In genomic region chr15:31325976-31326728, GRCh38 we compare ENCODE assay signal across 8 cellular contexts. TPM values are rescaled to one million over a fixed set of nuclear protein-coding genes. Genes with fewer than 3 reads are reported as not detected.
DNase-seq lines count a peak whose midpoint lies in the region; ATAC-seq and TF ChIP-seq lines count a peak whose summit lies in the region.

No MANE protein-coding gene starts in this region.

- intact Hi-C loops in activated CD4-positive, alpha-beta T cell treated with anti-CD3 and anti-CD28 coated beads for 36 hours (cut with DNase I, micrococcal nuclease): loop anchor here (1.0 to 10.0 kb wide), 16 partner anchors 21 to 701 kb away; partner anchors contain the start of genes ARHGAP11B (in 2 of the 2), FAN1 (in 1 of the 2) and MTMR10 (in 1 of the 2)

- H3K9me3 Mint-ChIP-seq in activated CD4-positive, alpha-beta T cell treated with anti-CD3 and anti-CD28 coated beads for 36 hours (ENCODE audit: low read depth): peaks cover 5% of the 10 kb centered on the region
- peaks cover 6% of the 10 kb centered on the region for H3K9me3 Mint-ChIP-seq in chondrocyte (ENCODE audit: low read depth)

- no peak overlapping the region for H3K27ac Mint-ChIP-seq in activated CD4-positive, alpha-beta T cell treated with anti-CD3 and anti-CD28 coated beads for 36 hours
- peak overlapping the region; percentile 82 for H3K27ac Mint-ChIP-seq in chondrocyte (ENCODE audit: unreplicated experiment)

- peak; percentile 64 for ATAC-seq in HG03354 (IDR thresholded peaks at IDR 0.05; ENCODE audit: poor library complexity, severe bottlenecking, unreplicated experiment)
- ATAC-seq in activated CD4-positive, alpha-beta T cell treated with anti-CD3 and anti-CD28 coated beads for 36 hours: peak; percentile 83

- H3K36me3 Mint-ChIP-seq in activated CD4-positive, alpha-beta T cell treated with anti-CD3 and anti-CD28 coated beads for 36 hours (ENCODE audit: low read depth): peaks cover 22% of the 10 kb centered on the region
- peaks cover 1% of the 10 kb centered on the region for H3K36me3 Mint-ChIP-seq in chondrocyte (ENCODE audit: low read depth)

- no peaks in the 10 kb centered on the region for H3K27me3 ChIP-seq in kidney epithelial cell (ENCODE audit: control insufficient read depth, insufficient read depth, low read length)

- no peak for TF ChIP-seq CTCF in chondrocyte (IDR thresholded peaks at IDR 0.05)
- no peak for TF ChIP-seq CTCF in kidney epithelial cell (IDR thresholded peaks at IDR 0.05; ENCODE audit: insufficient read depth, low read length, poor library complexity, severe bottlenecking)

- H3K4me3 ChIP-seq in kidney epithelial cell (ENCODE audit: low read depth, low read length): peak overlapping the region; percentile 72

- POLR2A ChIA-PET in activated CD4-positive, alpha-beta T cell treated with anti-CD3 and anti-CD28 coated beads for 36 hours (lab: Charles Lee): interaction anchor here (0.6 to 1.2 kb wide), 5 partner anchors 10 to 109 kb away, joined by 3 to 7 read pairs (median 4); no protein-coding TSS in a partner anchor

- TF ChIP-seq POLR2A in GM19099 (IDR thresholded peaks at IDR 0.05; ENCODE audit: extremely low read depth, insufficient read length, low read depth): peak; percentile 95

- H3K4me3 Mint-ChIP-seq in activated CD4-positive, alpha-beta T cell treated with anti-CD3 and anti-CD28 coated beads for 36 hours: peak overlapping the region; percentile 85
- peak overlapping the region; percentile 75 for H3K4me3 Mint-ChIP-seq in chondrocyte (ENCODE audit: unreplicated experiment)

- no peaks in the 10 kb centered on the region for H3K27me3 Mint-ChIP-seq in activated CD4-positive, alpha-beta T cell treated with anti-CD3 and anti-CD28 coated beads for 36 hours
- H3K27me3 Mint-ChIP-seq in chondrocyte (ENCODE audit: low read depth): no peaks in the 10 kb centered on the region

- no peaks in the 10 kb centered on the region for H3K36me3 ChIP-seq in kidney epithelial cell (ENCODE audit: control insufficient read depth, insufficient read depth, low read length)

- peaks cover 36% of the 10 kb centered on the region for H3K4me1 Mint-ChIP-seq in activated CD4-positive, alpha-beta T cell treated with anti-CD3 and anti-CD28 coated beads for 36 hours
- peaks cover 32% of the 10 kb centered on the region for H3K4me1 Mint-ChIP-seq in chondrocyte (ENCODE audit: low read depth)

- CTCF ChIA-PET in activated CD4-positive, alpha-beta T cell treated with anti-CD3 and anti-CD28 coated beads for 36 hours (lab: Charles Lee): interaction anchor here (0.7 to 1.2 kb wide), 4 partner anchors 111 to 154 kb away, joined by 3 to 4 read pairs (median 3); no protein-coding TSS in a partner anchor

- DNase-seq in Ammon's horn (ENCODE audit: low spot score) (peak; percentile 98), NCI-H446 treated with DMSO at 0.1 percent for 48 hours (lab: John Stamatoyannopoulos, UW) (peak; percentile 85), chondrocyte (ENCODE audit: low spot score) (peak; percentile 99), kidney epithelial cell (ENCODE audit: low read depth) (peak; percentile 70)
- peak; percentile 100 for DNase-seq in activated CD4-positive, alpha-beta T cell treated with anti-CD3 and anti-CD28 coated beads for 36 hours
- peak; percentile 100 for DNase-seq in stimulated activated CD4-positive, alpha-beta T cell treated with anti-CD3 and anti-CD28 coated beads, Interleukin-15, amount 100 ng/mL, for 1 hour (ENCODE audit: low read depth in 1 of 2, low spot score in 1 of 2)

RNA-seq across cellular contexts. Expression of gene KLF13, which starts 0.5 kb away (rescaled TPM):
- total RNA-seq in activated CD4-positive, alpha-beta T cell treated with anti-CD3 and anti-CD28 coated beads for 36 hours: 100 to 1,000 TPM; 147 to 212 TPM
- 54.2 to 59.1 TPM (median 58.4 TPM) in 3 replicates for total RNA-seq in chondrocyte
- total RNA-seq in kidney epithelial cell: 66.2 and 67.7 TPM in 2 replicates

Comparison
In these comparisons a context has a peak if more than half of its experiments do, and no peak if none do; other contexts are left out.
1. Peak in every context shown above with its lines: DNase-seq, ATAC-seq and H3K4me3 ChIP-seq.